In the genomic region with DNA sequence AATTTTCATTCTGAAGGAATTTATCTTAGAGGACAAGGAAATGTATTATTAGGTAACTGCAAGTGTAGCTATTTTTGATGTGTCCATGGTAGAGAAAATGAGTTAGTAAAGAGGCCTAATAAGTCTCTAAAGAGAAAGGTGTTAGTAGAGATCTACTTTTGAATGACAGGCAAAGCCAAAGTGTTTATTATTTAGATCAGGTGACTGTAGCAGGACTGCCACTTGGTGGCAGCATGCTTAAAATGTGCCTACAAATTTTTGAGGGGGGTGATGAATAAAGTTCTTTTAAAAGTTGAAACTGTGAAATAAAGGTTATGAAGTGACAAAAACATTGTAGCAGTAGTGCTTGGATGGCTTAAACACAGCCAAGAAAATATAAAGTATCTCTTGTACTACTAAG, we compare ENCODE assay signal across 18 cellular contexts.
DNase-seq lines count a peak whose midpoint lies in the region; ATAC-seq and TF ChIP-seq lines count a peak whose summit lies in the region.
"Had no signal": no experiment of that assay in that cellular context is flagged by ENCODE, and none has a peak within 500 bp of the region (broad histone marks: within the 10 kb centered on the region; RNA-seq: fewer than 3 reads in every experiment).

No MANE protein-coding gene starts in this region.

- no peaks in the 10 kb centered on the region for H3K27me3 ChIP-seq in spleen (replicated peaks in 1 of 7)
- H3K27me3 ChIP-seq: adrenal gland, BE2C, MG63 had no signal

- no peaks in the 10 kb centered on the region for H3K4me1 Mint-ChIP-seq in progenitor cell of endocrine pancreas (ENCODE audit: low read depth)
- H3K4me1 Mint-ChIP-seq: stimulated activated naive B cell treated with anti-CD40 and anti-IgM and Interleukin-4, amounts not matched to agents 10 μg/mL and 1 μg/mL and 100 μg/mL, for 72 hours had no signal

- H3K36me3 ChIP-seq in spleen: no peaks in the 10 kb centered on the region
- H3K36me3 ChIP-seq: adrenal gland, BE2C, MG63, prostate gland had no signal

- no peaks in the 10 kb centered on the region for H3K27me3 Mint-ChIP-seq in progenitor cell of endocrine pancreas
- H3K27me3 Mint-ChIP-seq: dendritic cell treated with granulocyte-macrophage colony-stimulating factor and Interleukin-4, amounts not matched to agents 40 ng/mL and 50 ng/mL, for 4 days had no signal

- no peak overlapping the region for H3K4me3 Mint-ChIP-seq in progenitor cell of endocrine pancreas (ENCODE audit: low read depth)
- H3K4me3 Mint-ChIP-seq: dendritic cell treated with granulocyte-macrophage colony-stimulating factor and Interleukin-4, amounts not matched to agents 40 ng/mL and 50 ng/mL, for 4 days; stimulated activated naive B cell treated with anti-CD40 and anti-IgM and Interleukin-4, amounts not matched to agents 10 μg/mL and 1 μg/mL and 100 μg/mL, for 72 hours had no signal

- H3K9me3 ChIP-seq in spleen: peaks cover 0 to 13% (median 0%) of the 10 kb centered on the region in 8 donors
- H3K9me3 ChIP-seq: adrenal gland, BE2C, mucosa of descending colon, prostate gland had no signal

- H3K9me3 Mint-ChIP-seq in progenitor cell of endocrine pancreas (ENCODE audit: low read depth): peaks cover 2% of the 10 kb centered on the region
- H3K9me3 Mint-ChIP-seq: dendritic cell treated with granulocyte-macrophage colony-stimulating factor and Interleukin-4, amounts not matched to agents 40 ng/mL and 50 ng/mL, for 4 days had no signal

- no peak overlapping the region for H3K27ac Mint-ChIP-seq in progenitor cell of endocrine pancreas
- H3K27ac Mint-ChIP-seq: dendritic cell treated with granulocyte-macrophage colony-stimulating factor and Interleukin-4, amounts not matched to agents 40 ng/mL and 50 ng/mL, for 4 days; stimulated activated naive B cell treated with anti-CD40 and anti-IgM and Interleukin-4, amounts not matched to agents 10 μg/mL and 1 μg/mL and 100 μg/mL, for 72 hours had no signal

- DNase-seq in SHP77 treated with DMSO at 0.1 percent for 48 hours (lab: John Stamatoyannopoulos, UW) (peak; percentile 16), SHP77 (lab: John Stamatoyannopoulos, UW) (no peak), HT-29 (ENCODE audit: low spot score) (peak; percentile 32), astrocyte of the spinal cord (ENCODE audit: low read depth, low spot score) (no peak), progenitor cell of endocrine pancreas (ENCODE audit: low spot score, unreplicated experiment) (no peak), NCI-H1436 (lab: John Stamatoyannopoulos, UW) (no peak), spleen (no peak)
- DNase-seq: activated T-cell treated with anti-CD3 and anti-CD28 coated beads for 4 hours; adrenal gland; BE2C; MG63; stimulated activated CD4-positive, alpha-beta T cell treated with anti-CD3 and anti-CD28 coated beads, Interleukin-4, amount 100 ng/mL, for 1 hour; stimulated activated naive B cell treated with anti-CD40 and anti-IgM and Interleukin-4, amounts not matched to agents 10 μg/mL and 1 μg/mL and 100 μg/mL, for 72 hours had no signal

- H3K36me3 Mint-ChIP-seq in progenitor cell of endocrine pancreas (ENCODE audit: insufficient read depth): no peaks in the 10 kb centered on the region
- H3K36me3 Mint-ChIP-seq: stimulated activated naive B cell treated with anti-CD40 and anti-IgM and Interleukin-4, amounts not matched to agents 10 μg/mL and 1 μg/mL and 100 μg/mL, for 72 hours had no signal

- no peak for TF ChIP-seq POLR2A in spleen (IDR thresholded peaks at IDR 0.05)

- intact Hi-C loops in spleen (cut with DNase I; ENCODE audit: low total_unique reads): no loop called here

- no peak for ATAC-seq in GM19395 (IDR thresholded peaks at IDR 0.05; ENCODE audit: unreplicated experiment)
- ATAC-seq: mucosa of descending colon; stimulated activated naive B cell treated with anti-CD40 and anti-IgM and Interleukin-4, amounts not matched to agents 10 μg/mL and 1 μg/mL and 100 μg/mL, for 72 hours had no signal

- H3K4me1 ChIP-seq in spleen: no peaks in the 10 kb centered on the region
- H3K4me1 ChIP-seq: adrenal gland, BE2C, prostate gland had no signal

- no peak overlapping the region for H3K4me3 ChIP-seq in astrocyte of the spinal cord (ENCODE audit: low read depth, low read length)
- no peak overlapping the region for H3K4me3 ChIP-seq in spleen
- H3K4me3 ChIP-seq: adrenal gland, MG63, mucosa of descending colon, prostate gland, SK-N-MC had no signal

- H3K27ac ChIP-seq in spleen: no peak overlapping the region
- H3K27ac ChIP-seq: adrenal gland, prostate gland had no signal

- in situ Hi-C loops in astrocyte of the spinal cord (cut with HindIII; ENCODE audit: low sequenced_read_pairs): no loop called here

- TF ChIP-seq CTCF in astrocyte of the spinal cord (IDR thresholded peaks at IDR 0.05; ENCODE audit: low read depth, low read length) (peak; percentile 21), progenitor cell of endocrine pancreas (IDR thresholded peaks at IDR 0.05; ENCODE audit: unreplicated experiment) (peak; percentile 8), spleen (IDR thresholded peaks at IDR 0.05 in 8 of 11, conservative IDR thresholded peaks at IDR 0.05 in 3 of 11) (no peak)

Comparison
In these comparisons a context has a peak if more than half of its experiments do, and no peak if none do; other contexts are left out.
1. DNase-seq: peak in SHP77 treated with DMSO at 0.1 percent for 48 hours (single experiment) and HT-29 (single experiment); none in SHP77 (0 of 2), astrocyte of the spinal cord (single experiment), progenitor cell of endocrine pancreas (single experiment), NCI-H1436 (single experiment) and spleen (single experiment).
2. CTCF ChIP-seq: peak in astrocyte of the spinal cord (single experiment) and progenitor cell of endocrine pancreas (single experiment); none in spleen (0 of 11).